Comparison of ENCODE assay signal across 24 cellular contexts in the genomic region with DNA sequence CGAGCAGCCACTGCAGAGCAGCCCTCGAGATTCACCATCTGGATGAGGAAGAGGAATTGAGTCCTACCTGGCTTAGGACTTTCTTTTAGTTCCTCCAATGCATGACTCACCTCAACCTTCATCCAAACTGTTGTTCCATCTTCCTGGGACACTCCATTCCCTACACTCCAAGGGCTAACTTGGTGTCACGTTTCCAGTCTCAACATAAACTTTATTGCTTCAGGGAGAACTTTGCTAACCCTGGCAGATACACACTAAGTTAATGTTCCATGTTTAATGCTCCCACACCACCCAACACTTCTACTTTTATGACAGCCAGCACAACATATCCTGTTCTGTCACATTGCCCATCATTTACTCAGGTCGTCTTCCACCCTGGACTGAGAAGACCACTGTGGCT.
"Had no signal": no experiment of that assay in that cellular context is flagged by ENCODE, and none has a peak within 500 bp of the region (broad histone marks: within the 10 kb centered on the region; RNA-seq: fewer than 3 reads in every experiment).

No MANE protein-coding gene starts in this region.

- H3K27ac Mint-ChIP-seq: effector memory CD8-positive, alpha-beta T cell; immature natural killer cell; memory B cell; mesothelial cell of epicardium; nephron; stimulated activated effector memory CD8-positive, alpha-beta T cell treated with anti-CD3 and anti-CD28 coated beads, Interleukin-12 subunit alpha, Interleukin-12 subunit beta, amount 100 ng/mL, for 72 hours had no signal

- H3K27ac ChIP-seq: prostate gland, right atrium auricular region, sigmoid colon, stomach, thyroid gland, vagina had no signal

- H3K4me1 Mint-ChIP-seq: immature natural killer cell; mesothelial cell of epicardium; naive thymus-derived CD4-positive, alpha-beta T cell; nephron; stimulated activated effector memory CD8-positive, alpha-beta T cell treated with anti-CD3 and anti-CD28 coated beads, Interleukin-12 subunit alpha, Interleukin-12 subunit beta, amount 100 ng/mL, for 72 hours had no signal

- H3K36me3 Mint-ChIP-seq: immature natural killer cell; memory B cell; mesothelial cell of epicardium; naive thymus-derived CD4-positive, alpha-beta T cell; stimulated activated effector memory CD8-positive, alpha-beta T cell treated with anti-CD3 and anti-CD28 coated beads, Interleukin-12 subunit alpha, Interleukin-12 subunit beta, amount 100 ng/mL, for 72 hours had no signal

- H3K9me3 ChIP-seq: prostate gland, right atrium auricular region, sigmoid colon, stomach, thyroid gland, vagina had no signal

- H3K27me3 ChIP-seq: right atrium auricular region, sigmoid colon, stomach, thyroid gland, vagina had no signal

- H3K9me3 Mint-ChIP-seq: effector memory CD8-positive, alpha-beta T cell; immature natural killer cell; memory B cell; mesothelial cell of epicardium; nephron; stimulated activated effector memory CD8-positive, alpha-beta T cell treated with anti-CD3 and anti-CD28 coated beads, Interleukin-12 subunit alpha, Interleukin-12 subunit beta, amount 100 ng/mL, for 72 hours had no signal

- H3K4me3 Mint-ChIP-seq: effector memory CD8-positive, alpha-beta T cell; immature natural killer cell; memory B cell; mesothelial cell of epicardium; naive thymus-derived CD4-positive, alpha-beta T cell; nephron; stimulated activated effector memory CD8-positive, alpha-beta T cell treated with anti-CD3 and anti-CD28 coated beads, Interleukin-12 subunit alpha, Interleukin-12 subunit beta, amount 100 ng/mL, for 72 hours had no signal

- H3K36me3 ChIP-seq: prostate gland, right atrium auricular region, sigmoid colon, stomach, thyroid gland, vagina had no signal

- H3K4me3 ChIP-seq: lung, prostate gland, right atrium auricular region, sigmoid colon, stomach, thyroid gland, vagina had no signal

- ATAC-seq: effector memory CD8-positive, alpha-beta T cell; left lobe of liver; naive thymus-derived CD4-positive, alpha-beta T cell had no signal

- H3K4me1 ChIP-seq: prostate gland, right atrium auricular region, sigmoid colon, stomach, thyroid gland, vagina had no signal

- DNase-seq: cortex of kidney; effector memory CD8-positive, alpha-beta T cell; hypothalamus; immature natural killer cell; islet precursor cell; kidney glomerular epithelial cell; naive thymus-derived CD4-positive, alpha-beta T cell; nucleus accumbens; sigmoid colon; stimulated activated CD4-positive, alpha-beta T cell treated with anti-CD3 and anti-CD28 coated beads, Interleukin-2, amount 100 ng/mL, for 24 hours; stimulated activated CD4-positive, alpha-beta T cell treated with anti-CD3 and anti-CD28 coated beads, Interleukin-4, amount 100 ng/mL, for 24 hours; stimulated activated naive CD4-positive, alpha-beta T cell treated with Interleukin-2 at 50 U/mL for 16 hours; stomach; thyroid gland; trophoblast cell had no signal
